14 cellular contexts compared by ENCODE assay signal in the genomic region with DNA sequence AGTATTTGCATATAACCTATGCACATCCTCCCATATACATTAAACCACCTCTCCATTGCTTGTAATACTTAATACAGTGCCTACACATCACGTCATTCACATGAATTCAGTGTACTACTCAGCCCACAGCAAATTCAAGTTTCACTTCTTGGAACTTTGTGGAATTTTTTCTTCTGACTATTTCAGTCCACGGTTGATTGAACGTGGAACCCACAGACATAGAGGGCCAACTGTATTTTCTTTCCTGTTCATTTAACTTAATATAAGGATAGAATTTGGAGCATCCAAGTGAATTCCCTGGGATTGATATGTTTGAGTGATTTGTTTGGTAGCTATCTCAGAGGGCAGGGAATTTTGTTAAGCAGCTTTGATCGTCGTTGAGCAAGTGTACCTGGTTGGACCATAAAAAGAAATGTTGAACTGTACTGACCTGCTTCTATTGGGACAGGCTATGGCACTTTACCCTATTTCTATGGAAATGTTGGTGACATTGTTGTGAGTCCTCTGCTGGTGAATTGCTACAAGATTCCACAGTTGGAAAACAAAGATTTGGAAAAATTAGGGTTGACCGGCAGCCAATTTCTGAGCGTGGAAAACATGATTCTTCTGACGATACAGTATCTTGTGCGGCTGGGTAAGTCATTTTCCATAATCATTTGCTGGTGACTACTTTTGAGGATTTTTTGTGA.
"Had no signal": no experiment of that assay in that cellular context is flagged by ENCODE, and none has a peak within 500 bp of the region (broad histone marks: within the 10 kb centered on the region; RNA-seq: fewer than 3 reads in every experiment).

No MANE protein-coding gene starts in this region.

- H3K27me3 ChIP-seq: right atrium auricular region, vagina had no signal

- H3K9me3 ChIP-seq: esophagus squamous epithelium, pancreas, right atrium auricular region, spleen, vagina had no signal

- H3K4me1 Mint-ChIP-seq: activated naive CD8-positive, alpha-beta T cell treated with anti-CD3 and anti-CD28 coated beads for 36 hours; T-cell had no signal

- H3K27ac Mint-ChIP-seq: activated CD4-positive, alpha-beta memory T cell treated with anti-CD3 and anti-CD28 coated beads for 36 hours; activated naive CD8-positive, alpha-beta T cell treated with anti-CD3 and anti-CD28 coated beads for 36 hours; stimulated activated naive CD8-positive, alpha-beta T cell treated with anti-CD3 and anti-CD28 coated beads, Interleukin-15, Interleukin-2, amounts not matched to agents 100 ng/mL and 50 ng/mL, for 24 hours; T-cell had no signal

- H3K4me3 ChIP-seq: esophagus squamous epithelium, pancreas, right atrium auricular region, spleen, vagina had no signal

- H3K4me3 Mint-ChIP-seq: activated CD4-positive, alpha-beta memory T cell treated with anti-CD3 and anti-CD28 coated beads for 36 hours; activated naive CD8-positive, alpha-beta T cell treated with anti-CD3 and anti-CD28 coated beads for 36 hours; activated T-cell treated with anti-CD3 and anti-CD28 coated beads, Interleukin-2, amount 50 U/mL, for 4 hours; neural crest cell; stimulated activated naive CD8-positive, alpha-beta T cell treated with anti-CD3 and anti-CD28 coated beads, Interleukin-15, Interleukin-2, amounts not matched to agents 100 ng/mL and 50 ng/mL, for 24 hours; T-cell had no signal

- H3K27ac ChIP-seq: esophagus squamous epithelium, pancreas, right atrium auricular region, spleen, vagina had no signal

- H3K36me3 ChIP-seq: esophagus squamous epithelium, pancreas, spleen, vagina had no signal

- ATAC-seq: activated T-cell treated with anti-CD3 and anti-CD28 coated beads, Interleukin-2, amount 50 U/mL, for 4 hours; T-cell had no signal

- H3K36me3 Mint-ChIP-seq: activated CD4-positive, alpha-beta memory T cell treated with anti-CD3 and anti-CD28 coated beads for 36 hours; activated naive CD8-positive, alpha-beta T cell treated with anti-CD3 and anti-CD28 coated beads for 36 hours; T-cell had no signal

- H3K4me1 ChIP-seq: esophagus squamous epithelium, pancreas, right atrium auricular region, spleen, vagina had no signal

- DNase-seq: activated CD4-positive, alpha-beta memory T cell treated with anti-CD3 and anti-CD28 coated beads for 36 hours; activated CD4-positive, alpha-beta T cell treated with anti-CD3 and anti-CD28 coated beads for 1 hour; activated gamma-delta T cell; activated naive CD8-positive, alpha-beta T cell treated with anti-CD3 and anti-CD28 coated beads for 36 hours; activated T-cell treated with anti-CD3 and anti-CD28 coated beads, Interleukin-2, amount 50 U/mL, for 4 hours; esophagus squamous epithelium; left ventricle myocardium superior; spleen; T-cell had no signal

- H3K9me3 Mint-ChIP-seq: activated CD4-positive, alpha-beta memory T cell treated with anti-CD3 and anti-CD28 coated beads for 36 hours; activated naive CD8-positive, alpha-beta T cell treated with anti-CD3 and anti-CD28 coated beads for 36 hours; activated T-cell treated with anti-CD3 and anti-CD28 coated beads, Interleukin-2, amount 50 U/mL, for 4 hours; neural crest cell; stimulated activated naive CD8-positive, alpha-beta T cell treated with anti-CD3 and anti-CD28 coated beads, Interleukin-15, Interleukin-2, amounts not matched to agents 100 ng/mL and 50 ng/mL, for 24 hours; T-cell had no signal
